ENCODE assay signal across 7 cellular contexts in the genomic region with DNA sequence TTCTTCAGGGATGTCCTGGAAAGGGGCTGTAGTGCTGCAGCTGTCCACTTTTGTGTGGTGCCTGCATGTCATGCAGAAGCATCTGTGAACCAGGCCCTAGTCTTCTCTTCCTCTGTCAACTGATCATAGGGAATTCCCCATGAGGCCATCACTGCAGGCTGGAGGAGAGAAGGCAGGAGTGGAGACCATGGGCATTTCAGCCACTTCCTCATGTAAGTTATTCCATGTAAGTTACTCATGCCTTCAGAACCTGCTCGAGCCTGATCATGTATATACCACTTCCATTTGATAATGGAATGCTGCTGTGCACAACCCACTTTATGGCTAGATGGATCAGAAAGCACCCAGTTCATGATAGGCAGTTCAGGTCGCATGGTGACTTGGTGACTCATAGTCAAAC.
DNase-seq lines count a peak whose midpoint lies in the region; FAIRE-seq and TF ChIP-seq lines count a peak whose summit lies in the region.
"Not testable (repeated sequence)": the region's sequence is repeated elsewhere in the genome, so short reads cannot be mapped to it uniquely, and the experiment has no call there.

No MANE protein-coding gene starts in this region.

- H3K9me3 ChIP-seq in mammary epithelial cell (replicated peaks; ENCODE audit: insufficient read depth, low read length) = not testable (repeated sequence)

- WGBS in mammary epithelial cell (ENCODE audit: low coverage, missing lambda C conversion rate) = 6% methylated on average over 2 of the region's 2 CpGs

- not testable (repeated sequence) for H2AFZ ChIP-seq in mammary epithelial cell (ENCODE audit: low read depth, low read length)

- H4K20me1 ChIP-seq in mammary epithelial cell (ENCODE audit: insufficient read depth, low read length) = not testable (repeated sequence)

- CTCF ChIA-PET in mammary epithelial cell (lab: Charles Lee; ENCODE audit: low non-redundant PET) = not testable (repeated sequence)

- H3K36me3 ChIP-seq in mammary epithelial cell (ENCODE audit: insufficient read depth, low read length); bronchial epithelial cell (ENCODE audit: control insufficient read depth, insufficient read depth, low read length): not testable (repeated sequence)

- TF ChIP-seq CTCF in mammary epithelial cell (conservative IDR thresholded peaks at IDR 0.05 in 1 of 2, IDR thresholded peaks at IDR 0.05 in 1 of 2; ENCODE audit: extremely low read depth in 1 of 2, insufficient read depth in 1 of 2, low read depth in 1 of 2, low read length in 2 of 2); bronchial epithelial cell (IDR thresholded peaks at IDR 0.05; ENCODE audit: insufficient read depth, low read length, severe bottlenecking); epithelial cell of esophagus (IDR thresholded peaks at IDR 0.05; ENCODE audit: insufficient read depth, low read depth, low read length, missing control alignments): not testable (repeated sequence)

- in situ Hi-C loops in mammary epithelial cell (cut with MboI; ENCODE audit: low sequenced_read_pairs in 2 of 2) = not testable (repeated sequence)

- not testable (repeated sequence) for H3K9ac ChIP-seq in mammary epithelial cell (ENCODE audit: insufficient read depth, low read length)

- H3K4me3 ChIP-seq in mammary epithelial cell (replicated peaks in 1 of 3; ENCODE audit: insufficient read depth in 1 of 3, low read depth in 2 of 3, low read length in 3 of 3); bronchial epithelial cell (ENCODE audit: low read depth, low read length); epithelial cell of esophagus (ENCODE audit: low read length): not testable (repeated sequence)

- H3K4me1 ChIP-seq in mammary epithelial cell (ENCODE audit: insufficient read depth, low read length) = not testable (repeated sequence)

- not testable (repeated sequence) for H3K79me2 ChIP-seq in mammary epithelial cell (ENCODE audit: insufficient read depth, low read length)

- BruUV-seq in mammary epithelial cell (replicated peaks; lab: Mats Ljungman, UMichigan) = not testable (repeated sequence)

- intact Hi-C loops in mammary epithelial cell (cut with micrococcal nuclease) = not testable (repeated sequence)

- not testable (repeated sequence) for FAIRE-seq in bronchial epithelial cell (lab: Jason Lieb, UNC)
- peak; percentile 89 for FAIRE-seq in urothelium cell line (lab: Jason Lieb, UNC)

- dilution Hi-C loops in mammary epithelial cell (cut with HindIII; ENCODE audit: low sequenced_read_pairs) = not testable (repeated sequence)

- DNase-seq in DMS53 (lab: John Stamatoyannopoulos, UW) (peak; percentile 14), mammary epithelial cell (peak; percentile 16), bronchial epithelial cell (ENCODE audit: low read depth) (peak; percentile 21), epithelial cell of esophagus (ENCODE audit: low read depth) (peak; percentile 51), epithelial cell of prostate (ENCODE audit: low read depth, low spot score) (peak; percentile 43), kidney tubule cell (ENCODE audit: low spot score) (peak; percentile 77)
- not testable (repeated sequence) for DNase-seq in urothelium cell line (ENCODE audit: low spot score)

- not testable (repeated sequence) for H3K27ac ChIP-seq in mammary epithelial cell (ENCODE audit: insufficient read depth, low read depth, low read length); epithelial cell of prostate

- not testable (repeated sequence) for H3K27me3 ChIP-seq in mammary epithelial cell (ENCODE audit: insufficient read depth, low read length); bronchial epithelial cell (ENCODE audit: control insufficient read depth, insufficient read depth, low read length)

- not testable (repeated sequence) for H3K4me2 ChIP-seq in mammary epithelial cell (ENCODE audit: insufficient read depth, low read depth, low read length)
